1 cellular context compared by ENCODE assay signal in the genomic region with DNA sequence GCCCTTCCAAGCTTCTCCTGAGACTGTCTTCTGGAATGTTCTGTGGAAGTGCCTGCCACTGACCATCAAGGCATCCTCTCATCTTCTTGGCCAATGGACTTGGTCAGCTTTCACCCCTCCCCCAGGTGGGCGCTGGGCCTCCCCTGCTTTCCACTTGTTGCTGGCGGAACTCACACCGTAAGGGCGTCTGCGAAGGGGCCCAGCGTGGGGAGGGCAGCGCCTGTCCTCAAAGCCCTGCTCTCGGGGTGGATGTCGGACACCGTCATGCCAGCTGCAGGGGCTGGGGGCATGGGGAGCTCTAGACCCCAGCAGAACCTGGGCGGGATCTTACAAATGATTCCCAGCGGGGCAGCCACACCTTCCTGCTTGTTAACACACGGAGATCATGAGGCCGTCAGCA.
TF ChIP-seq lines count a peak whose summit lies in the region.

No MANE protein-coding gene starts in this region.

TF ChIP-seq in IMR-90, 13 proteins besides CTCF, POLR2A, EP300 and RAD21 (continued from another document):
- TF ChIP-seq, protein P1, sequence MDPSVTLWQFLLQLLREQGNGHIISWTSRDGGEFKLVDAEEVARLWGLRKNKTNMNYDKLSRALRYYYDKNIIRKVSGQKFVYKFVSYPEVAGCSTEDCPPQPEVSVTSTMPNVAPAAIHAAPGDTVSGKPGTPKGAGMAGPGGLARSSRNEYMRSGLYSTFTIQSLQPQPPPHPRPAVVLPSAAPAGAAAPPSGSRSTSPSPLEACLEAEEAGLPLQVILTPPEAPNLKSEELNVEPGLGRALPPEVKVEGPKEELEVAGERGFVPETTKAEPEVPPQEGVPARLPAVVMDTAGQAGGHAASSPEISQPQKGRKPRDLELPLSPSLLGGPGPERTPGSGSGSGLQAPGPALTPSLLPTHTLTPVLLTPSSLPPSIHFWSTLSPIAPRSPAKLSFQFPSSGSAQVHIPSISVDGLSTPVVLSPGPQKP (IDR thresholded peaks at IDR 0.05; ENCODE audit: borderline replicate concordance, low read depth, low read length): no peak
- TF ChIP-seq CEBPB (IDR thresholded peaks at IDR 0.05; ENCODE audit: low read depth, low read length) (no peak), MAFK (IDR thresholded peaks at IDR 0.05; ENCODE audit: low read depth, low read length) (no peak)
TF ChIP-seq in IMR-90: peak in this region for 0.
